Comparison of ENCODE assay signal across 32 cellular contexts in genomic region chr2:118589726-118590125, GRCh38.
"Had no signal": no experiment of that assay in that cellular context is flagged by ENCODE, and none has a peak within 500 bp of the region (broad histone marks: within the 10 kb centered on the region; RNA-seq: fewer than 3 reads in every experiment).

No MANE protein-coding gene starts in this region.

- H3K27me3 Mint-ChIP-seq: activated CD4-positive, alpha-beta memory T cell treated with anti-CD3 and anti-CD28 coated beads, Interleukin-2, amount 10 ng/mL, durations not matched to agents 7 days and 5 days; activated naive CD4-positive, alpha-beta T cell treated with anti-CD3 and anti-CD28 coated beads, Interleukin-2, amount 10 ng/mL, durations not matched to agents 7 days and 5 days; activated naive CD8-positive, alpha-beta T cell treated with anti-CD3 and anti-CD28 coated beads, Interleukin-2, amount 10 ng/mL, durations not matched to agents 7 days and 5 days had no signal

- H3K36me3 ChIP-seq: ascending aorta, breast epithelium, cardiac muscle cell, esophagus muscularis mucosa, gastrocnemius medialis, heart left ventricle had no signal

- H3K9me3 ChIP-seq: ascending aorta, breast epithelium, esophagus muscularis mucosa, gastrocnemius medialis had no signal

- H3K4me3 Mint-ChIP-seq: activated CD4-positive, alpha-beta memory T cell treated with anti-CD3 and anti-CD28 coated beads, Interleukin-2, amount 10 ng/mL, durations not matched to agents 7 days and 5 days; activated CD4-positive, alpha-beta T cell treated with anti-CD3 and anti-CD28 coated beads, Interleukin-2, amount 10 ng/mL, durations not matched to agents 7 days and 5 days; activated naive CD4-positive, alpha-beta T cell treated with anti-CD3 and anti-CD28 coated beads, Interleukin-2, amount 10 ng/mL, durations not matched to agents 7 days and 5 days; activated naive CD8-positive, alpha-beta T cell treated with anti-CD3 and anti-CD28 coated beads, Interleukin-2, amount 10 ng/mL, durations not matched to agents 7 days and 5 days; activated T-cell treated with anti-CD3 and anti-CD28 coated beads, Interleukin-2, amount 50 U/mL, for 24 hours; activated T-cell treated with anti-CD3 and anti-CD28 coated beads, Interleukin-2, amount 50 U/mL, for 72 hours; brain; dendritic cell treated with granulocyte-macrophage colony-stimulating factor and Interleukin-4, amounts not matched to agents 40 ng/mL and 50 ng/mL, for 4 days had no signal

- ATAC-seq: activated naive CD4-positive, alpha-beta T cell treated with anti-CD3 and anti-CD28 coated beads, Interleukin-2, amount 50 U/mL, for 72 hours; activated T-cell treated with anti-CD3 and anti-CD28 coated beads, Interleukin-2, amount 50 U/mL, for 72 hours; foreskin keratinocyte; gastrocnemius medialis; heart left ventricle had no signal

- H3K27ac Mint-ChIP-seq: activated CD4-positive, alpha-beta memory T cell treated with anti-CD3 and anti-CD28 coated beads, Interleukin-2, amount 10 ng/mL, durations not matched to agents 7 days and 5 days; activated CD4-positive, alpha-beta T cell treated with anti-CD3 and anti-CD28 coated beads, Interleukin-2, amount 10 ng/mL, durations not matched to agents 7 days and 5 days; activated naive CD4-positive, alpha-beta T cell treated with anti-CD3 and anti-CD28 coated beads, Interleukin-2, amount 10 ng/mL, durations not matched to agents 7 days and 5 days; activated naive CD4-positive, alpha-beta T cell treated with anti-CD3 and anti-CD28 coated beads, Interleukin-2, amount 50 U/mL, for 72 hours; activated naive CD8-positive, alpha-beta T cell treated with anti-CD3 and anti-CD28 coated beads, Interleukin-2, amount 10 ng/mL, durations not matched to agents 7 days and 5 days; activated T-cell treated with anti-CD3 and anti-CD28 coated beads, Interleukin-2, amount 50 U/mL, for 24 hours; activated T-cell treated with anti-CD3 and anti-CD28 coated beads, Interleukin-2, amount 50 U/mL, for 72 hours; brain; dendritic cell treated with granulocyte-macrophage colony-stimulating factor and Interleukin-4, amounts not matched to agents 40 ng/mL and 50 ng/mL, for 4 days had no signal

- H3K27me3 ChIP-seq: ascending aorta, breast epithelium, cardiac muscle cell, foreskin keratinocyte, gastrocnemius medialis had no signal

- H3K4me1 Mint-ChIP-seq: activated CD4-positive, alpha-beta memory T cell treated with anti-CD3 and anti-CD28 coated beads, Interleukin-2, amount 10 ng/mL, durations not matched to agents 7 days and 5 days; activated CD4-positive, alpha-beta T cell treated with anti-CD3 and anti-CD28 coated beads, Interleukin-2, amount 10 ng/mL, durations not matched to agents 7 days and 5 days; activated naive CD4-positive, alpha-beta T cell treated with anti-CD3 and anti-CD28 coated beads, Interleukin-2, amount 10 ng/mL, durations not matched to agents 7 days and 5 days; activated naive CD8-positive, alpha-beta T cell treated with anti-CD3 and anti-CD28 coated beads, Interleukin-2, amount 10 ng/mL, durations not matched to agents 7 days and 5 days; brain had no signal

- H3K4me3 ChIP-seq: ascending aorta, breast epithelium, cardiac muscle cell, coronary artery, dorsolateral prefrontal cortex, esophagus muscularis mucosa, gastrocnemius medialis, heart left ventricle had no signal

- H3K27ac ChIP-seq: ascending aorta, breast epithelium, cardiac muscle cell, coronary artery, dorsolateral prefrontal cortex, esophagus muscularis mucosa, foreskin keratinocyte, gastrocnemius medialis, heart left ventricle had no signal

- DNase-seq: activated CD4-positive, alpha-beta memory T cell treated with anti-CD3 and anti-CD28 coated beads, Interleukin-2, amount 10 ng/mL, durations not matched to agents 7 days and 5 days; activated CD4-positive, alpha-beta T cell treated with anti-CD3 and anti-CD28 coated beads for 1 hour; activated CD4-positive, alpha-beta T cell treated with anti-CD3 and anti-CD28 coated beads for 4 hours; activated CD4-positive, alpha-beta T cell treated with anti-CD3 and anti-CD28 coated beads, Interleukin-2, amount 10 ng/mL, durations not matched to agents 7 days and 5 days; activated CD4-positive, alpha-beta T cell treated with anti-CD3 and anti-CD28 coated beads, Interleukin-2, amount 50 U/mL, for 4 hours; activated CD8-positive, alpha-beta memory T cell treated with anti-CD3 and anti-CD28 coated beads, Interleukin-2, amount 50 U/mL, for 48 hours; activated gamma-delta T cell; activated naive CD4-positive, alpha-beta T cell; activated naive CD4-positive, alpha-beta T cell treated with anti-CD3 and anti-CD28 coated beads, Interleukin-2, amount 10 ng/mL, durations not matched to agents 7 days and 5 days; activated naive CD8-positive, alpha-beta T cell treated with anti-CD3 and anti-CD28 coated beads, Interleukin-2, amount 10 ng/mL, durations not matched to agents 7 days and 5 days; activated T-cell treated with anti-CD3 and anti-CD28 coated beads for 4 hours; activated T-cell treated with anti-CD3 and anti-CD28 coated beads, Interleukin-2, amount 50 U/mL, for 24 hours; activated T-cell treated with anti-CD3 and anti-CD28 coated beads, Interleukin-2, amount 50 U/mL, for 72 hours; central memory CD4-positive, alpha-beta T cell; cerebellar nuclear complex; dorsolateral prefrontal cortex; effector memory CD4-positive, alpha-beta T cell; erythroblast; foreskin keratinocyte; gastrocnemius medialis; glutamatergic neuron; heart left ventricle; T-helper 1 cell; T-helper 2 cell had no signal

- H3K36me3 Mint-ChIP-seq: activated naive CD4-positive, alpha-beta T cell treated with anti-CD3 and anti-CD28 coated beads, Interleukin-2, amount 10 ng/mL, durations not matched to agents 7 days and 5 days; activated naive CD8-positive, alpha-beta T cell treated with anti-CD3 and anti-CD28 coated beads, Interleukin-2, amount 10 ng/mL, durations not matched to agents 7 days and 5 days; brain had no signal

- H3K4me1 ChIP-seq: ascending aorta, breast epithelium, esophagus muscularis mucosa, foreskin keratinocyte, gastrocnemius medialis, heart left ventricle had no signal
